ENCODE assay signal across 1 cellular context in genomic region chr15:40069178-40070165, GRCh38.
TF ChIP-seq lines count a peak whose summit lies in the region.

No MANE protein-coding gene starts in this region.

TF ChIP-seq in GM12878, 131 proteins besides CTCF, POLR2A, EP300 and RAD21 (continued from another document):
- TF ChIP-seq REST (IDR thresholded peaks at IDR 0.05; ENCODE audit: low read depth, low read length) (no peak), POLR2AphosphoS5 (IDR thresholded peaks at IDR 0.05; ENCODE audit: low read length) (peak; percentile 66; the same call in 1 of the 2 replicates), NR2C1 (IDR thresholded peaks at IDR 0.05) (no peak), TAF1 (IDR thresholded peaks at IDR 0.05; ENCODE audit: borderline replicate concordance, low read depth, low read length) (no peak; the same call in 1 of the 2 replicates), ZNF384 (IDR thresholded peaks at IDR 0.05; ENCODE audit: borderline replicate concordance, low read depth, low read length) (no peak), JUND (IDR thresholded peaks at IDR 0.05; ENCODE audit: low read depth, low read length) (no peak), PAX8 (IDR thresholded peaks at IDR 0.05) (no peak), ETV6 (conservative IDR thresholded peaks at IDR 0.05 in 1 of 2, IDR thresholded peaks at IDR 0.05 in 1 of 2; ENCODE audit: borderline replicate concordance in 1 of 2, low read depth in 1 of 2) (no peak), SMARCA5 (IDR thresholded peaks at IDR 0.05) (no peak), BHLHE40 (IDR thresholded peaks at IDR 0.05; ENCODE audit: borderline replicate concordance in 1 of 2, low read depth in 2 of 2, low read length in 1 of 2) (peak; percentile 19 to 89; a peak in 3 of 4 replicates), IKZF1 (conservative IDR thresholded peaks at IDR 0.05) (peak; percentile 88), MAX (IDR thresholded peaks at IDR 0.05; ENCODE audit: low read depth, low read length) (no peak), EZH2 (IDR thresholded peaks at IDR 0.05; ENCODE audit: borderline replicate concordance, control insufficient read depth, low read depth, low read length) (no peak), SPI1 (IDR thresholded peaks at IDR 0.05; ENCODE audit: borderline replicate concordance, insufficient read depth, low read depth, low read length) (no peak), TCF7 (IDR thresholded peaks at IDR 0.05; ENCODE audit: borderline replicate concordance) (no peak), HDGF (IDR thresholded peaks at IDR 0.05) (peak; percentile 88; the same call in 1 of the 2 replicates), PML (IDR thresholded peaks at IDR 0.05; ENCODE audit: low read length) (no peak), TBL1XR1 (IDR thresholded peaks at IDR 0.05; ENCODE audit: low read depth, low read length) (no peak; the same call in 1 of the 2 replicates), BACH1 (IDR thresholded peaks at IDR 0.05; ENCODE audit: borderline replicate concordance) (peak; percentile 49; the same call in 1 of the 2 replicates), GATAD2B (conservative IDR thresholded peaks at IDR 0.05; ENCODE audit: low read depth) (peak; percentile 99), HDAC6 (IDR thresholded peaks at IDR 0.05; ENCODE audit: unreplicated experiment) (no peak), HSF1 (IDR thresholded peaks at IDR 0.05; ENCODE audit: low read depth, low read length) (no peak), BCL11A (IDR thresholded peaks at IDR 0.05; ENCODE audit: low read depth, low read length) (peak; percentile 36; the same call in 1 of the 2 replicates)
TF ChIP-seq in GM12878: peak in this region for 38.
